27 cellular contexts compared by ENCODE assay signal in genomic region chr2:30487603-30488002, GRCh38. TPM values are rescaled to one million over a fixed set of nuclear protein-coding genes. Genes with fewer than 3 reads are reported as not detected.
A peak's percentile ranks its signal among the peaks of the same experiment; 100 is the strongest.
DNase-seq lines count a peak whose midpoint lies in the region; ATAC-seq and TF ChIP-seq lines count a peak whose summit lies in the region.
"Had no signal": no experiment of that assay in that cellular context is flagged by ENCODE, and none has a peak within 500 bp of the region (broad histone marks: within the 10 kb centered on the region; RNA-seq: fewer than 3 reads in every experiment).

No MANE protein-coding gene starts in this region.

- DNase-seq in heart right ventricle (no peak), left ventricle myocardium inferior (no peak), NCI-H510A (lab: John Stamatoyannopoulos, UW) (peak; percentile 64), left lung (peak in 1 of 2 donors; percentile 40), GM13977 (ENCODE audit: low spot score) (no peak)
- no peak for DNase-seq in activated CD4-positive, CD25-positive, alpha-beta regulatory T cell treated with anti-CD3 and anti-CD28 coated beads, Interleukin-2, amount 50 U/mL, for 72 hours
- DNase-seq: ACHN; activated CD4-positive, alpha-beta T cell treated with anti-CD3 and anti-CD28 coated beads, Interleukin-2, amount 50 U/mL, for 4 hours; activated effector memory CD4-positive, alpha-beta T cell treated with anti-CD3 and anti-CD28 coated beads, Interleukin-2, amount 50 U/mL, for 16 hours; brain microvascular endothelial cell; effector CD8-positive, alpha-beta T cell; EL; midbrain; natural killer cell; NCI-H1436 treated with DMSO at 0.1 percent for 48 hours; pancreas; stomach had no signal

- H3K27ac ChIP-seq in heart right ventricle = no peak overlapping the region
- H3K27ac ChIP-seq in left ventricle myocardium inferior (replicated peaks) = no peak overlapping the region
- peak overlapping the region in 1 of 2 donors; percentile 66 for H3K27ac ChIP-seq in left lung
- H3K27ac ChIP-seq: BLaER1, brain microvascular endothelial cell, pancreas, SJSA1, stomach, upper lobe of left lung, VCaP had no signal

- in situ Hi-C loops in GM13977 (cut with MboI; ENCODE audit: low pct_unique_long_range_greater_than_20kb, low sequenced_read_pairs, unreplicated experiment) = no loop called here

- TF ChIP-seq CTCF in heart right ventricle (IDR thresholded peaks at IDR 0.05) (no peak), left ventricle myocardium inferior (IDR thresholded peaks at IDR 0.05; ENCODE audit: borderline replicate concordance) (no peak), left lung (IDR thresholded peaks at IDR 0.05) (no peak), GM13977 (IDR thresholded peaks at IDR 0.05; ENCODE audit: extremely low read depth, insufficient read depth, missing control alignments) (no peak)

- ATAC-seq in heart right ventricle (peak in 5 of 8 donors; percentile 14 to 61 (median 28)), left lung (peak; percentile 94), HG03135 (IDR thresholded peaks at IDR 0.05; ENCODE audit: unreplicated experiment) (no peak), HG02798 (IDR thresholded peaks at IDR 0.05; ENCODE audit: poor library complexity, unreplicated experiment) (no peak)
- ATAC-seq: gastroesophageal sphincter, Panc1, sciatic nerve had no signal

- no peaks in the 10 kb centered on the region for H3K36me3 ChIP-seq in heart right ventricle
- no peaks in the 10 kb centered on the region for H3K36me3 ChIP-seq in left ventricle myocardium inferior
- no peaks in the 10 kb centered on the region for H3K36me3 ChIP-seq in left lung
- H3K36me3 ChIP-seq: adrenal gland, brain microvascular endothelial cell, gastroesophageal sphincter, pancreas, SJSA1, stomach, upper lobe of left lung had no signal

- H3K4me1 ChIP-seq in heart right ventricle (peaks cover 0 to 67% (median 36%) of the 10 kb centered on the region in 9 donors), left ventricle myocardium inferior (peaks cover 75% of the 10 kb centered on the region), left lung (no peaks in the 10 kb centered on the region)

- intact Hi-C loops in heart right ventricle (cut with DNase I) (loop anchor here in 1 of 10 donors (1.0 kb wide), 1 partner anchor 9 kb away; no protein-coding TSS in a partner anchor), left ventricle myocardium inferior (cut with micrococcal nuclease) (no loop called here), left lung (cut with DNase I) (no loop called here)

- H3K27me3 ChIP-seq in heart right ventricle = no peaks in the 10 kb centered on the region
- no peaks in the 10 kb centered on the region for H3K27me3 ChIP-seq in left ventricle myocardium inferior (ENCODE audit: low read depth)
- no peaks in the 10 kb centered on the region for H3K27me3 ChIP-seq in left lung
- H3K27me3 ChIP-seq: adrenal gland, BLaER1, brain microvascular endothelial cell, gastroesophageal sphincter, pancreas, SJSA1, stomach, upper lobe of left lung had no signal

- H3K9me3 ChIP-seq in heart right ventricle (no peaks in the 10 kb centered on the region), left ventricle myocardium inferior (replicated peaks) (no peaks in the 10 kb centered on the region), left lung (no peaks in the 10 kb centered on the region)
- H3K9me3 ChIP-seq: adrenal gland, BLaER1, gastroesophageal sphincter, pancreas, SJSA1, stomach, upper lobe of left lung had no signal

- H3K4me3 ChIP-seq in heart right ventricle (no peak overlapping the region), left ventricle myocardium inferior (no peak overlapping the region), left lung (no peak overlapping the region)
- H3K4me3 ChIP-seq: adrenal gland, BLaER1, gastroesophageal sphincter, pancreas, SJSA1, stomach, upper lobe of left lung had no signal

RNA-seq across cellular contexts. Expression of gene LCLAT1, which starts 40.6 kb away (rescaled TPM):
- 10 to 100 TPM; 26.6 to 56.4 (median 44.9) TPM for total RNA-seq in heart right ventricle
- 1 to 10 TPM; 8.0 to 8.5 TPM for polyA plus RNA-seq in heart right ventricle
- 41.0 TPM for total RNA-seq in left ventricle myocardium inferior
- 10 to 100 TPM; 16.1 to 24.9 TPM for total RNA-seq in left lung

Comparison
In these comparisons a context has a peak if more than half of its experiments do, and no peak if none do; other contexts are left out.
1. ATAC-seq: peak in heart right ventricle (5 of 8) and left lung (single experiment); none in HG03135 (single experiment) and HG02798 (single experiment).